ENCODE assay signal across 1 cellular context in the genomic region with DNA sequence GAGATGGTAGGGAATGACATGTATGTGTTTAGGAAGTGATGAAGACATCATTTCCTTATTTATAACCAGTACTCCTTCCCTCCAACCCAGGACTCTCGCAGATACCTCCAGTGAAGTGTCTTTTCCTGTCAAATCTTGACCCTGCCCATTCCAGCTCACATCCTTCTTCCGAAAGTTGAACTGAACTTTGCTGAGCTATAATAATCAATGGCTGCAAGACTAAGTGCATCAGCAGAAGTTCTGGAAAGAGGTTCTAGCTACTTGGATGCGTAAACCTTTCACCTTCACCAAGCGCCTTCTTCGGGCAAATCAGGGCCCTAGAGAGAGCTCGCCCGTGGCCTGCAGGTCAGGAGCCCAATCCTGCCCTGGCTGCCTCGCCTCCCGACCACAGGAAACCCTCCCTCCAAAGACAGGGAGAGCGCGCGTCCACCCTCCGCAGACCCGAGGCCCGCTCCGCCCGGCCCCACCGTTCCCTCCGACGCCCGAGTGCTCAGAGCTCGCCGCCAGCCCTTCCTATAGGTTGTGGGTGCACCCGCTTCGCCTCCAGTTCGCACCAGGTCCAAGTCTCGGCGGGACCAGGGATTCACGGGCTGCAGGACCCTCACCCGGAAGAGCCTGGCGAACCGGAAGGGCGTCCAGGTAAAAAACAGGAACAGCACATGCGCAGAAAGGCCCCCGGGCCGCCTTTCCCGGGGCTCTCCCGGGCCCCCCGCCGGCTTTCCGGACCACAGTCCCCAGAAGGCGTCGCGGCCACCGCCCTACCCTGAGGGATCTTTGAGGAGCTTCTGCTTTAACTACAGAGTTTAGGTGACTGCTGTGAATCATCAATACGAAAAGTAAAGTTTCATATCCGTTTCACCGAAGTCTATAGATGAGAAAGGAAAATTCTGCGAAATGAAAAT.
TF ChIP-seq lines count a peak whose summit lies in the region.

A gene (minus strand): TSS at position 617 of the 902 bp plus-strand sequence. CDS start 1,457 bp downstream, outside the sequence.

TF ChIP-seq in HepG2, 621 proteins besides CTCF, POLR2A, EP300 and RAD21 (continued from another document and continues in another):
- TF ChIP-seq, protein P1, sequence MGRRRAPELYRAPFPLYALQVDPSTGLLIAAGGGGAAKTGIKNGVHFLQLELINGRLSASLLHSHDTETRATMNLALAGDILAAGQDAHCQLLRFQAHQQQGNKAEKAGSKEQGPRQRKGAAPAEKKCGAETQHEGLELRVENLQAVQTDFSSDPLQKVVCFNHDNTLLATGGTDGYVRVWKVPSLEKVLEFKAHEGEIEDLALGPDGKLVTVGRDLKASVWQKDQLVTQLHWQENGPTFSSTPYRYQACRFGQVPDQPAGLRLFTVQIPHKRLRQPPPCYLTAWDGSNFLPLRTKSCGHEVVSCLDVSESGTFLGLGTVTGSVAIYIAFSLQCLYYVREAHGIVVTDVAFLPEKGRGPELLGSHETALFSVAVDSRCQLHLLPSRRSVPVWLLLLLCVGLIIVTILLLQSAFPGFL (CRISPR knock-in tag; IDR thresholded peaks at IDR 0.05) = no peak
- TF ChIP-seq, protein P2, sequence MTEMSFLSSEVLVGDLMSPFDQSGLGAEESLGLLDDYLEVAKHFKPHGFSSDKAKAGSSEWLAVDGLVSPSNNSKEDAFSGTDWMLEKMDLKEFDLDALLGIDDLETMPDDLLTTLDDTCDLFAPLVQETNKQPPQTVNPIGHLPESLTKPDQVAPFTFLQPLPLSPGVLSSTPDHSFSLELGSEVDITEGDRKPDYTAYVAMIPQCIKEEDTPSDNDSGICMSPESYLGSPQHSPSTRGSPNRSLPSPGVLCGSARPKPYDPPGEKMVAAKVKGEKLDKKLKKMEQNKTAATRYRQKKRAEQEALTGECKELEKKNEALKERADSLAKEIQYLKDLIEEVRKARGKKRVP (CRISPR knock-in tag; IDR thresholded peaks at IDR 0.05) = no peak
- TF ChIP-seq MTF2 (CRISPR knock-in tag; IDR thresholded peaks at IDR 0.05; ENCODE audit: borderline replicate concordance) (no peak; the same call in 1 of the 2 replicates), CBX5 (CRISPR knock-in tag; IDR thresholded peaks at IDR 0.05; ENCODE audit: borderline replicate concordance) (peak; percentile 71; the same call in 1 of the 2 replicates), GTF2F1 (IDR thresholded peaks at IDR 0.05; ENCODE audit: low read length) (no peak), PHF20 (CRISPR knock-in tag; IDR thresholded peaks at IDR 0.05) (peak; percentile 78; the same call in 1 of the 2 replicates), SAP130 (CRISPR knock-in tag; IDR thresholded peaks at IDR 0.05; ENCODE audit: low read depth) (peak; percentile 70), ASH2L (IDR thresholded peaks at IDR 0.05; ENCODE audit: insufficient read length, low read depth, low read length) (peak; percentile 42), ZNF773 (CRISPR knock-in tag; IDR thresholded peaks at IDR 0.05; ENCODE audit: borderline replicate concordance) (peak; percentile 58; the same call in 1 of the 2 replicates), CREB1 (IDR thresholded peaks at IDR 0.05) (no peak), CREB1 (CRISPR knock-in tag; IDR thresholded peaks at IDR 0.05) (no peak), ZNF263 (CRISPR knock-in tag; IDR thresholded peaks at IDR 0.05) (0 out of 2 replicates have a peak, but pooled peaks have one; percentile 29), ZNF563 (CRISPR knock-in tag; IDR thresholded peaks at IDR 0.05) (0 out of 2 replicates have a peak, but pooled peaks have one; percentile 20), ZNF607 (CRISPR knock-in tag; IDR thresholded peaks at IDR 0.05; ENCODE audit: borderline replicate concordance) (peak; percentile 70), GATAD1 (CRISPR knock-in tag; IDR thresholded peaks at IDR 0.05) (peak; percentile 83), NCOA5 (CRISPR knock-in tag; IDR thresholded peaks at IDR 0.05) (no peak), CHD2 (IDR thresholded peaks at IDR 0.05; ENCODE audit: low read depth, low read length) (peak; percentile 69), ATM (IDR thresholded peaks at IDR 0.05; ENCODE audit: borderline replicate concordance) (no peak), TRIM24 (CRISPR knock-in tag; IDR thresholded peaks at IDR 0.05) (no peak), SETDB1 (CRISPR knock-in tag; IDR thresholded peaks at IDR 0.05; ENCODE audit: borderline replicate concordance) (peak; percentile 87; the same call in 1 of the 2 replicates), KDM3A (CRISPR knock-in tag; IDR thresholded peaks at IDR 0.05; ENCODE audit: low read depth) (peak; percentile 36; the same call in 1 of the 2 replicates), JDP2 (CRISPR knock-in tag; IDR thresholded peaks at IDR 0.05; ENCODE audit: borderline replicate concordance) (no peak), ZNF34 (CRISPR knock-in tag; IDR thresholded peaks at IDR 0.05; ENCODE audit: borderline replicate concordance) (no peak), FOXA1 (IDR thresholded peaks at IDR 0.05) (no peak), FOXA1 (CRISPR knock-in tag; IDR thresholded peaks at IDR 0.05) (no peak), KMT2B (CRISPR knock-in tag; IDR thresholded peaks at IDR 0.05) (peak; percentile 81)
- TF ChIP-seq, protein P3, sequence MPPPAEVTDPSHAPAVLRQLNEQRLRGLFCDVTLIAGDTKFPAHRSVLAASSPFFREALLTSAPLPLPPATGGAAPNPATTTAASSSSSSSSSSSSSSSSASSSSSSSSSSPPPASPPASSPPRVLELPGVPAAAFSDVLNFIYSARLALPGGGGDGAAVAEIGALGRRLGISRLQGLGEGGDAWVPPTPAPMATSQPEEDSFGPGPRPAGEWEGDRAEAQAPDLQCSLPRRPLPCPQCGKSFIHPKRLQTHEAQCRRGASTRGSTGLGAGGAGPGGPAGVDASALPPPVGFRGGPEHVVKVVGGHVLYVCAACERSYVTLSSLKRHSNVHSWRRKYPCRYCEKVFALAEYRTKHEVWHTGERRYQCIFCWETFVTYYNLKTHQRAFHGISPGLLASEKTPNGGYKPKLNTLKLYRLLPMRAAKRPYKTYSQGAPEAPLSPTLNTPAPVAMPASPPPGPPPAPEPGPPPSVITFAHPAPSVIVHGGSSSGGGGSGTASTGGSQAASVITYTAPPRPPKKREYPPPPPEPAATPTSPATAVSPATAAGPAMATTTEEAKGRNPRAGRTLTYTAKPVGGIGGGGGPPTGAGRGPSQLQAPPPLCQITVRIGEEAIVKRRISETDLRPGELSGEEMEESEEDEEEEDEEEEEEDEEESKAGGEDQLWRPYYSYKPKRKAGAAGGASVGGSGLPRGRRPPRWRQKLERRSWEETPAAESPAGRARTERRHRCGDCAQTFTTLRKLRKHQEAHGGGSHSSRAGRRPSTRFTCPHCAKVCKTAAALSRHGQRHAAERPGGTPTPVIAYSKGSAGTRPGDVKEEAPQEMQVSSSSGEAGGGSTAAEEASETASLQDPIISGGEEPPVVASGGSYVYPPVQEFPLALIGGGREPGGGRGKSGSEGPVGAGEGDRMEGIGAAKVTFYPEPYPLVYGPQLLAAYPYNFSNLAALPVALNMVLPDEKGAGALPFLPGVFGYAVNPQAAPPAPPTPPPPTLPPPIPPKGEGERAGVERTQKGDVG (CRISPR knock-in tag; IDR thresholded peaks at IDR 0.05; ENCODE audit: borderline replicate concordance) = no peak
- TF ChIP-seq, protein P4, sequence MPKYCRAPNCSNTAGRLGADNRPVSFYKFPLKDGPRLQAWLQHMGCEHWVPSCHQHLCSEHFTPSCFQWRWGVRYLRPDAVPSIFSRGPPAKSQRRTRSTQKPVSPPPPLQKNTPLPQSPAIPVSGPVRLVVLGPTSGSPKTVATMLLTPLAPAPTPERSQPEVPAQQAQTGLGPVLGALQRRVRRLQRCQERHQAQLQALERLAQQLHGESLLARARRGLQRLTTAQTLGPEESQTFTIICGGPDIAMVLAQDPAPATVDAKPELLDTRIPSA (CRISPR knock-in tag; IDR thresholded peaks at IDR 0.05; ENCODE audit: borderline replicate concordance) = 0 out of 2 replicates have a peak, but pooled peaks have one; percentile 85
- TF ChIP-seq, protein P5, sequence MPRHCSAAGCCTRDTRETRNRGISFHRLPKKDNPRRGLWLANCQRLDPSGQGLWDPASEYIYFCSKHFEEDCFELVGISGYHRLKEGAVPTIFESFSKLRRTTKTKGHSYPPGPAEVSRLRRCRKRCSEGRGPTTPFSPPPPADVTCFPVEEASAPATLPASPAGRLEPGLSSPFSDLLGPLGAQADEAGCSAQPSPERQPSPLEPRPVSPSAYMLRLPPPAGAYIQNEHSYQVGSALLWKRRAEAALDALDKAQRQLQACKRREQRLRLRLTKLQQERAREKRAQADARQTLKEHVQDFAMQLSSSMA (CRISPR knock-in tag; IDR thresholded peaks at IDR 0.05) = no peak
- TF ChIP-seq, protein P6, sequence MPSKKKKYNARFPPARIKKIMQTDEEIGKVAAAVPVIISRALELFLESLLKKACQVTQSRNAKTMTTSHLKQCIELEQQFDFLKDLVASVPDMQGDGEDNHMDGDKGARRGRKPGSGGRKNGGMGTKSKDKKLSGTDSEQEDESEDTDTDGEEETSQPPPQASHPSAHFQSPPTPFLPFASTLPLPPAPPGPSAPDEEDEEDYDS (CRISPR knock-in tag; IDR thresholded peaks at IDR 0.05) = peak; percentile 49; the same call in 1 of the 2 replicates
- TF ChIP-seq, protein P7, sequence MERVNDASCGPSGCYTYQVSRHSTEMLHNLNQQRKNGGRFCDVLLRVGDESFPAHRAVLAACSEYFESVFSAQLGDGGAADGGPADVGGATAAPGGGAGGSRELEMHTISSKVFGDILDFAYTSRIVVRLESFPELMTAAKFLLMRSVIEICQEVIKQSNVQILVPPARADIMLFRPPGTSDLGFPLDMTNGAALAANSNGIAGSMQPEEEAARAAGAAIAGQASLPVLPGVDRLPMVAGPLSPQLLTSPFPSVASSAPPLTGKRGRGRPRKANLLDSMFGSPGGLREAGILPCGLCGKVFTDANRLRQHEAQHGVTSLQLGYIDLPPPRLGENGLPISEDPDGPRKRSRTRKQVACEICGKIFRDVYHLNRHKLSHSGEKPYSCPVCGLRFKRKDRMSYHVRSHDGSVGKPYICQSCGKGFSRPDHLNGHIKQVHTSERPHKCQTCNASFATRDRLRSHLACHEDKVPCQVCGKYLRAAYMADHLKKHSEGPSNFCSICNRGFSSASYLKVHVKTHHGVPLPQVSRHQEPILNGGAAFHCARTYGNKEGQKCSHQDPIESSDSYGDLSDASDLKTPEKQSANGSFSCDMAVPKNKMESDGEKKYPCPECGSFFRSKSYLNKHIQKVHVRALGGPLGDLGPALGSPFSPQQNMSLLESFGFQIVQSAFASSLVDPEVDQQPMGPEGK (CRISPR knock-in tag; IDR thresholded peaks at IDR 0.05) = peak; percentile 60; the same call in 1 of the 2 replicates
- TF ChIP-seq, protein P8, sequence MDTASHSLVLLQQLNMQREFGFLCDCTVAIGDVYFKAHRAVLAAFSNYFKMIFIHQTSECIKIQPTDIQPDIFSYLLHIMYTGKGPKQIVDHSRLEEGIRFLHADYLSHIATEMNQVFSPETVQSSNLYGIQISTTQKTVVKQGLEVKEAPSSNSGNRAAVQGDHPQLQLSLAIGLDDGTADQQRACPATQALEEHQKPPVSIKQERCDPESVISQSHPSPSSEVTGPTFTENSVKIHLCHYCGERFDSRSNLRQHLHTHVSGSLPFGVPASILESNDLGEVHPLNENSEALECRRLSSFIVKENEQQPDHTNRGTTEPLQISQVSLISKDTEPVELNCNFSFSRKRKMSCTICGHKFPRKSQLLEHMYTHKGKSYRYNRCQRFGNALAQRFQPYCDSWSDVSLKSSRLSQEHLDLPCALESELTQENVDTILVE (CRISPR knock-in tag; IDR thresholded peaks at IDR 0.05) = 0 out of 2 replicates have a peak, but pooled peaks have one; percentile 21
- TF ChIP-seq, protein P9, sequence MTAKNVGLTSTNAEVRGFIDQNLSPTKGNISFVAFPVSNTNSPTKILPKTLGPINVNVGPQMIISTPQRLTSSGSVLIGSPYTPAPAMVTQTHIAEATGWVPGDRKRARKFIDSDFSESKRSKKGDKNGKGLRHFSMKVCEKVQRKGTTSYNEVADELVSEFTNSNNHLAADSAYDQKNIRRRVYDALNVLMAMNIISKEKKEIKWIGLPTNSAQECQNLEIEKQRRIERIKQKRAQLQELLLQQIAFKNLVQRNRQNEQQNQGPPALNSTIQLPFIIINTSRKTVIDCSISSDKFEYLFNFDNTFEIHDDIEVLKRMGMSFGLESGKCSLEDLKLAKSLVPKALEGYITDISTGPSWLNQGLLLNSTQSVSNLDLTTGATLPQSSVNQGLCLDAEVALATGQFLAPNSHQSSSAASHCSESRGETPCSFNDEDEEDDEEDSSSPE (CRISPR knock-in tag; IDR thresholded peaks at IDR 0.05) = peak; percentile 47; the same call in 1 of the 2 replicates
- TF ChIP-seq, protein P10, sequence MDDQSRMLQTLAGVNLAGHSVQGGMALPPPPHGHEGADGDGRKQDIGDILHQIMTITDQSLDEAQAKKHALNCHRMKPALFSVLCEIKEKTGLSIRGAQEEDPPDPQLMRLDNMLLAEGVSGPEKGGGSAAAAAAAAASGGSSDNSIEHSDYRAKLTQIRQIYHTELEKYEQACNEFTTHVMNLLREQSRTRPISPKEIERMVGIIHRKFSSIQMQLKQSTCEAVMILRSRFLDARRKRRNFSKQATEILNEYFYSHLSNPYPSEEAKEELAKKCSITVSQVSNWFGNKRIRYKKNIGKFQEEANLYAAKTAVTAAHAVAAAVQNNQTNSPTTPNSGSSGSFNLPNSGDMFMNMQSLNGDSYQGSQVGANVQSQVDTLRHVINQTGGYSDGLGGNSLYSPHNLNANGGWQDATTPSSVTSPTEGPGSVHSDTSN (CRISPR knock-in tag; IDR thresholded peaks at IDR 0.05; ENCODE audit: borderline replicate concordance) = no peak
- TF ChIP-seq, protein P11, sequence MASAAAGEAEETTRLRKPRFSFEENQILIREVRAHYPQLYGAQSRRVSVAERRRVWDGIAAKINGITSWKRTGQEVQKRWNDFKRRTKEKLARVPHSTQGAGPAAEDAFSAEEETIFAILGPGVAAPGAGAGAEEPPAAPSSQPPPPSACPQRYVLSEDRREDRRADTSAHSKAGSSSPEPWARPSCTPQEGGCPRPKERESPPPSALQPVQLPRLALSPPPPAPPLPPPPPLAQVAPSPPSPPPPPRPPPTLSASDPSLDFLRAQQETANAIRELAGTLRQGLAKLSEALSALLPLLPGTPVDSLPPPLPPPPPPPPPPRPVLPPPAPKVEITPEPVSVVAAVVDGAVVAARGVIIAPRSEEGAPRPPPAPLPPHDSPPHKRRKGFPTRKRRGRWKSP (CRISPR knock-in tag; IDR thresholded peaks at IDR 0.05) = no peak
- TF ChIP-seq, protein P12, sequence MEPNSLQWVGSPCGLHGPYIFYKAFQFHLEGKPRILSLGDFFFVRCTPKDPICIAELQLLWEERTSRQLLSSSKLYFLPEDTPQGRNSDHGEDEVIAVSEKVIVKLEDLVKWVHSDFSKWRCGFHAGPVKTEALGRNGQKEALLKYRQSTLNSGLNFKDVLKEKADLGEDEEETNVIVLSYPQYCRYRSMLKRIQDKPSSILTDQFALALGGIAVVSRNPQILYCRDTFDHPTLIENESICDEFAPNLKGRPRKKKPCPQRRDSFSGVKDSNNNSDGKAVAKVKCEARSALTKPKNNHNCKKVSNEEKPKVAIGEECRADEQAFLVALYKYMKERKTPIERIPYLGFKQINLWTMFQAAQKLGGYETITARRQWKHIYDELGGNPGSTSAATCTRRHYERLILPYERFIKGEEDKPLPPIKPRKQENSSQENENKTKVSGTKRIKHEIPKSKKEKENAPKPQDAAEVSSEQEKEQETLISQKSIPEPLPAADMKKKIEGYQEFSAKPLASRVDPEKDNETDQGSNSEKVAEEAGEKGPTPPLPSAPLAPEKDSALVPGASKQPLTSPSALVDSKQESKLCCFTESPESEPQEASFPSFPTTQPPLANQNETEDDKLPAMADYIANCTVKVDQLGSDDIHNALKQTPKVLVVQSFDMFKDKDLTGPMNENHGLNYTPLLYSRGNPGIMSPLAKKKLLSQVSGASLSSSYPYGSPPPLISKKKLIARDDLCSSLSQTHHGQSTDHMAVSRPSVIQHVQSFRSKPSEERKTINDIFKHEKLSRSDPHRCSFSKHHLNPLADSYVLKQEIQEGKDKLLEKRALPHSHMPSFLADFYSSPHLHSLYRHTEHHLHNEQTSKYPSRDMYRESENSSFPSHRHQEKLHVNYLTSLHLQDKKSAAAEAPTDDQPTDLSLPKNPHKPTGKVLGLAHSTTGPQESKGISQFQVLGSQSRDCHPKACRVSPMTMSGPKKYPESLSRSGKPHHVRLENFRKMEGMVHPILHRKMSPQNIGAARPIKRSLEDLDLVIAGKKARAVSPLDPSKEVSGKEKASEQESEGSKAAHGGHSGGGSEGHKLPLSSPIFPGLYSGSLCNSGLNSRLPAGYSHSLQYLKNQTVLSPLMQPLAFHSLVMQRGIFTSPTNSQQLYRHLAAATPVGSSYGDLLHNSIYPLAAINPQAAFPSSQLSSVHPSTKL (CRISPR knock-in tag; IDR thresholded peaks at IDR 0.05) = no peak
